9 cellular contexts compared by ENCODE assay signal in genomic region chr15:64844576-64845140, GRCh38. TPM values are rescaled to one million over a fixed set of nuclear protein-coding genes. Genes with fewer than 3 reads are reported as not detected.
DNase-seq lines count a peak whose midpoint lies in the region; ATAC-seq and TF ChIP-seq lines count a peak whose summit lies in the region.
"Had no signal": no experiment of that assay in that cellular context is flagged by ENCODE, and none has a peak within 500 bp of the region (broad histone marks: within the 10 kb centered on the region; RNA-seq: fewer than 3 reads in every experiment).

No MANE protein-coding gene starts in this region.

- H3K9ac ChIP-seq in NT2/D1 (ENCODE audit: insufficient read length, low read depth), result peak overlapping the region; percentile 4

- no peaks in the 10 kb centered on the region for H3K9me3 ChIP-seq in NT2/D1 (ENCODE audit: insufficient read depth, low read length)

- peaks cover 13% of the 10 kb centered on the region for H3K4me1 ChIP-seq in NT2/D1 (ENCODE audit: insufficient read depth, insufficient read length)

- TF ChIP-seq CTCF in nephron (IDR thresholded peaks at IDR 0.05; ENCODE audit: unreplicated experiment in 3 of 3) (no peak), omental fat pad (IDR thresholded peaks at IDR 0.05) (no peak)

- no peak for ATAC-seq in omental fat pad (ENCODE audit: low FRiP score)
- ATAC-seq: esophagus mucosa had no signal

- no peaks in the 10 kb centered on the region for H3K27me3 Mint-ChIP-seq in nephron (ENCODE audit: low read depth)

- H3K9me3 Mint-ChIP-seq in nephron, result no peaks in the 10 kb centered on the region

- H3K4me3 ChIP-seq in NT2/D1 (ENCODE audit: insufficient read length, low read depth), result no peak overlapping the region

- no peaks in the 10 kb centered on the region for H3K27me3 ChIP-seq in NT2/D1 (ENCODE audit: insufficient read depth, insufficient read length)

- peaks cover 8% of the 10 kb centered on the region for H3K36me3 Mint-ChIP-seq in nephron (ENCODE audit: low read depth)

- peak; percentile 22 for DNase-seq in CD1c-positive myeloid dendritic cell (ENCODE audit: extremely low spot score)
- no peak for DNase-seq in NT2/D1 (ENCODE audit: low read depth, low spot score)
- DNase-seq in omental fat pad (ENCODE audit: low spot score), result no peak
- no peak for DNase-seq in kidney tubule cell (ENCODE audit: low spot score)
- no peak for DNase-seq in glomerular visceral epithelial cell (ENCODE audit: extremely low spot score)
- no peak for DNase-seq in NCI-H345 treated with DMSO at 0.1 percent for 48 hours (lab: John Stamatoyannopoulos, UW; ENCODE audit: unreplicated experiment)

- peaks cover 51% of the 10 kb centered on the region for H3K4me1 Mint-ChIP-seq in nephron

- H3K27ac ChIP-seq in cingulate gyrus (ENCODE audit: low read depth, low read length), result peak overlapping the region; percentile 83

- peaks cover 49% of the 10 kb centered on the region for H3K36me3 ChIP-seq in NT2/D1 (ENCODE audit: insufficient read depth, insufficient read length, low read length)

- peak overlapping the region; percentile 92 to 98 (median 97) for H3K4me3 Mint-ChIP-seq in nephron

- H3K27ac Mint-ChIP-seq in nephron, result peak overlapping the region; percentile 27 to 47 (median 34)

RNA-seq across cellular contexts. Expression of gene PLEKHO2, which starts 2.9 kb away (rescaled TPM):
- 10 to 100 TPM; 53.0 to 86.6 (median 58.4) TPM for total RNA-seq in omental fat pad

RNA-seq across cellular contexts. Expression of gene PIF1, which starts 19.2 kb away (rescaled TPM):
- 1 to 10 TPM in 2 of 4 donors, under 1 TPM in 1, not detected in 1; 0.63 to 1.4 (median 1.0) TPM for total RNA-seq in omental fat pad
